9 cellular contexts compared by ENCODE assay signal in genomic region chr5:32453916-32454315, GRCh38.
"Had no signal": no experiment of that assay in that cellular context is flagged by ENCODE, and none has a peak within 500 bp of the region (broad histone marks: within the 10 kb centered on the region; RNA-seq: fewer than 3 reads in every experiment).

No MANE protein-coding gene starts in this region.

- H2AFZ ChIP-seq: GM23248, GM23338 had no signal

- ATAC-seq: GM23338, HCT116 had no signal

- H3K4me2 ChIP-seq: GM23338 had no signal

- H3K4me3 ChIP-seq: GM23248, GM23338, HAP-1 had no signal

- H3K27ac ChIP-seq: GM23248 had no signal

- DNase-seq: GM23248, GOT3, H7, H9, HCEC 1CT, HFFc6 had no signal

- H3K9ac ChIP-seq: GM23248 had no signal

- H3K36me3 ChIP-seq: HAP-1 had no signal
